8 cellular contexts compared by ENCODE assay signal in the genomic region with DNA sequence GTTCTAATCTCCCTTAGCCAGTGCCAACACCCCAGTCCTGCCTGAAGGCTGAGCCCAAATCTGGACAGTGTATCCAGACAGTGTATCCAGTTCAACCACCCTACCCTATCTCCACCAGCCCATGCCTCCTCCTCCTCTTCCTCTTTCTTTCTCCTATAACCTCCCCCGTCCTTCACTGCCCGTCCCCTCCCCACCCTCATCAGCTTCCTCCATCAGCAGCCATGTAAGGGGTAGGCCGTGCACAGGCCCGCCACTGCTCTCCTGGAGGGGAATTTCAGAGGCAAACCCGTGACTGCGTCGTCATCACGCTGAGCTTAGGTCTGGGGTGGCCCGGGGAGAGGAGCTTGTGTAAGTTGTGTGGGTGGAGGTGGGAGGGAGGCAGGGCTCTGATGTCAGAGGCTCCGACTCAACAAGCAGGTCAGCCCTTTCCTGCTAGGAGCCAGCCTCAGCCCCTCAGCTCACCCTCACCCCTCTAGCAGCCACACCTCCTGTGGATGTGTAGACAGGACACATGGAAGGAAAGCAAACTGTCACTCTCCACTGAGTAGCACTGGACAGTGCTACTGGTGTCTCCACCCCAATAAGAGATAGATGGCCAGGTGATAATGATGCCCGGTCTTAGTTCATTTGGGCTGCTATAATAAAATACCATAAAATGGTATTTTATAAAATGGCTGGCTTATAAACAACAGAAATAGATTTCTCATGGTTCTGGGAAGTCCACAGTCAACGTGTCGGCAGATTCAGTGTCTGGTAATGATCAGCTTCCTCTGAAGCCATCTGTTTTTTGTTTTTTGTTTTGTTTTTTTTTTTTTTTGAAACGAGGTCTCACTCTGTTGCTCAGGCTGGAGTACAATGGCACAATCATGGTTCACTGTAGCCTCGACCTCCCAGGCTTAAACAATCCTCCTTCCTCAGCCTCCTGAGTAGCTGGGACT. TPM values are rescaled to one million over a fixed set of nuclear protein-coding genes. Genes with fewer than 3 reads are reported as not detected.
A peak's percentile ranks its signal among the peaks of the same experiment; 100 is the strongest.
DNase-seq lines count a peak whose midpoint lies in the region; ATAC-seq and TF ChIP-seq lines count a peak whose summit lies in the region.

No MANE protein-coding gene starts in this region.

- no peak overlapping the region for H3K27ac Mint-ChIP-seq in progenitor cell of endocrine pancreas

- peaks cover 6% of the 10 kb centered on the region for H3K4me1 Mint-ChIP-seq in progenitor cell of endocrine pancreas (ENCODE audit: low read depth)

- TF ChIP-seq CTCF in left lung (IDR thresholded peaks at IDR 0.05) (no peak), progenitor cell of endocrine pancreas (IDR thresholded peaks at IDR 0.05; ENCODE audit: unreplicated experiment) (no peak)

- DNase-seq in T-helper 1 cell (peak; percentile 66 to 79 (median 75)), left lung (peak; percentile 93 to 94), HEK293T (ENCODE audit: extremely low spot score) (no peak), progenitor cell of endocrine pancreas (ENCODE audit: low spot score, unreplicated experiment) (no peak)
- peak; percentile 72 for DNase-seq in activated naive CD8-positive, alpha-beta T cell treated with anti-CD3 and anti-CD28 coated beads, Interleukin-2, amount 50 U/mL, for 16 hours (ENCODE audit: low read depth, low spot score)
- DNase-seq in stimulated activated CD8-positive, alpha-beta memory T cell treated with anti-CD3 and anti-CD28 coated beads, Interleukin-15, amount 100 ng/mL, for 48 hours (ENCODE audit: low read depth in 2 of 2): peak; percentile 83 to 85

- ATAC-seq in GM18520 (IDR thresholded peaks at IDR 0.05; ENCODE audit: unreplicated experiment): peak; percentile 79
- ATAC-seq in HG03045 (IDR thresholded peaks at IDR 0.05; ENCODE audit: unreplicated experiment): peak; percentile 94
- ATAC-seq in left lung: peak; percentile 88

- CTCF ChIA-PET in HEK293T (lab: Yijun Ruan, JAX): no interaction called here

- intact Hi-C loops in left lung (cut with DNase I): no loop called here

- no peak overlapping the region for H3K4me3 Mint-ChIP-seq in progenitor cell of endocrine pancreas (ENCODE audit: low read depth)

- peaks cover 0 to 16% of the 10 kb centered on the region in 2 donors for H3K4me1 ChIP-seq in left lung

- no peaks in the 10 kb centered on the region for H3K27me3 Mint-ChIP-seq in progenitor cell of endocrine pancreas

- H3K27ac ChIP-seq in left lung: peak overlapping the region; percentile 26 to 65

- no peaks in the 10 kb centered on the region for H3K27me3 ChIP-seq in left lung

- peaks cover 0 to 5% of the 10 kb centered on the region in 2 donors for H3K9me3 ChIP-seq in left lung

- H3K9me3 Mint-ChIP-seq in progenitor cell of endocrine pancreas (ENCODE audit: low read depth): peaks cover 7% of the 10 kb centered on the region

- no peaks in the 10 kb centered on the region for H3K36me3 Mint-ChIP-seq in progenitor cell of endocrine pancreas (ENCODE audit: insufficient read depth)

- H3K36me3 ChIP-seq in left lung: no peaks in the 10 kb centered on the region

- no peak overlapping the region for H3K4me3 ChIP-seq in left lung

- POLR2A ChIA-PET in HEK293T (lab: Yijun Ruan, JAX): interaction anchor here (1.2 to 1.3 kb wide), 2 partner anchors 10 to 16 kb away, joined by 4 to 5 read pairs; no protein-coding TSS in a partner anchor

TF ChIP-seq in HEK293T, 16 proteins besides CTCF, POLR2A, EP300 and RAD21:
- TF ChIP-seq HDGF (IDR thresholded peaks at IDR 0.05; ENCODE audit: borderline replicate concordance) (no peak), SUZ12 (IDR thresholded peaks at IDR 0.05) (no peak), L3MBTL2 (conservative IDR thresholded peaks at IDR 0.05) (no peak), CTBP1 (IDR thresholded peaks at IDR 0.05; ENCODE audit: borderline replicate concordance) (no peak), NFRKB (IDR thresholded peaks at IDR 0.05) (no peak), ARNT (IDR thresholded peaks at IDR 0.05) (no peak), FOXK2 (IDR thresholded peaks at IDR 0.05) (no peak), BHLHE40 (IDR thresholded peaks at IDR 0.05; ENCODE audit: borderline replicate concordance) (no peak), LEF1 (IDR thresholded peaks at IDR 0.05; ENCODE audit: borderline replicate concordance) (no peak), SP1 (IDR thresholded peaks at IDR 0.05) (no peak), ELF4 (IDR thresholded peaks at IDR 0.05) (no peak), FOXA1 (IDR thresholded peaks at IDR 0.05) (no peak), FOXM1 (IDR thresholded peaks at IDR 0.05; ENCODE audit: borderline replicate concordance) (no peak), ZNF384 (IDR thresholded peaks at IDR 0.05) (no peak), TARDBP (IDR thresholded peaks at IDR 0.05) (no peak)
- TF ChIP-seq, protein P1, sequence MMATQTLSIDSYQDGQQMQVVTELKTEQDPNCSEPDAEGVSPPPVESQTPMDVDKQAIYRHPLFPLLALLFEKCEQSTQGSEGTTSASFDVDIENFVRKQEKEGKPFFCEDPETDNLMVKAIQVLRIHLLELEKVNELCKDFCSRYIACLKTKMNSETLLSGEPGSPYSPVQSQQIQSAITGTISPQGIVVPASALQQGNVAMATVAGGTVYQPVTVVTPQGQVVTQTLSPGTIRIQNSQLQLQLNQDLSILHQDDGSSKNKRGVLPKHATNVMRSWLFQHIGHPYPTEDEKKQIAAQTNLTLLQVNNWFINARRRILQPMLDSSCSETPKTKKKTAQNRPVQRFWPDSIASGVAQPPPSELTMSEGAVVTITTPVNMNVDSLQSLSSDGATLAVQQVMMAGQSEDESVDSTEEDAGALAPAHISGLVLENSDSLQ (IDR thresholded peaks at IDR 0.05): no peak

RNA-seq across cellular contexts. Expression of a gene that starts 50.4 kb away (rescaled TPM):
- 10 to 100 TPM; 45.9 to 46.3 TPM for total RNA-seq in left lung
- total RNA-seq in progenitor cell of endocrine pancreas: 51.1 and 56.2 TPM in 2 replicates

Comparison
In these comparisons a context has a peak if more than half of its experiments do, and no peak if none do; other contexts are left out.
1. DNase-seq: peak in T-helper 1 cell (5 of 5), activated naive CD8-positive, alpha-beta T cell treated with anti-CD3 and anti-CD28 coated beads, Interleukin-2, amount 50 U/mL, for 16 hours (single experiment), left lung (2 of 2) and stimulated activated CD8-positive, alpha-beta memory T cell treated with anti-CD3 and anti-CD28 coated beads, Interleukin-15, amount 100 ng/mL, for 48 hours (2 of 2); none in HEK293T (single experiment) and progenitor cell of endocrine pancreas (single experiment).
2. Peak in every context shown above with its lines, with median percentiles within 50 percentile points of each other: ATAC-seq.